In the genomic region with DNA sequence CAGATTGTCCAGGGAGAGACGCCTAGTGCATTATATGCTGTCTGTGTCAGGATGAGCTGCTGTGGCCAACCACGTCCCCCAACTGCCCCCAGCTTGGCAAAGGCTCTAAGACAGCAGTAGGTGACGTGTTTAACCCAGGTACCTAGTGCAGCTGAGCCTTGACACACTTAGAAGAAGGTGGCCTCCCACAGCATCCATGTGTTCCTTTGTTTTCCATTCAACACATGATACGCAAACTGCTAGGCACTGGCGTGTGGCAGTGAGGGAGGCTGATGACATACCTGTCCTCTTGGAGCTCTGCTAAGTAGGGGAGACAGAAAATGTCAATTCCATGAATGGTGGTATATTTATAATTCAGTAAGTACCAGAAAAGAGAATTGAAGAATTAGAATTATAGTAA, we compare ENCODE assay signal across 22 cellular contexts.
DNase-seq lines count a peak whose midpoint lies in the region; ATAC-seq, FAIRE-seq and TF ChIP-seq lines count a peak whose summit lies in the region.
"Had no signal": no experiment of that assay in that cellular context is flagged by ENCODE, and none has a peak within 500 bp of the region (broad histone marks: within the 10 kb centered on the region; RNA-seq: fewer than 3 reads in every experiment).

No MANE protein-coding gene starts in this region.

- no peak overlapping the region for H2BK15ac ChIP-seq in neuronal stem cell (ENCODE audit: low read length)

- H3K27ac Mint-ChIP-seq in chondrocyte (ENCODE audit: unreplicated experiment), result peak overlapping the region; percentile 68
- H3K27ac Mint-ChIP-seq: CD4-positive, alpha-beta T cell; HFFc6 had no signal

- H3K4me3 Mint-ChIP-seq in chondrocyte (ENCODE audit: unreplicated experiment), result no peak overlapping the region
- H3K4me3 Mint-ChIP-seq: CD4-positive, alpha-beta T cell; HFFc6 had no signal

- no peak overlapping the region for H2BK5ac ChIP-seq in neuronal stem cell (ENCODE audit: low read length)

- no peak overlapping the region for H3K4me3 ChIP-seq in left ventricle myocardium inferior
- H3K4me3 ChIP-seq in neuronal stem cell (ENCODE audit: low read length in 2 of 2), result peak overlapping the region in 1 of 2 donors; percentile 35
- no peak overlapping the region for H3K4me3 ChIP-seq in foreskin fibroblast (ENCODE audit: low read depth in 1 of 2, low read length in 2 of 2)
- no peak overlapping the region for H3K4me3 ChIP-seq in vagina
- H3K4me3 ChIP-seq: BLaER1 had no signal

- no peak overlapping the region for H2BK12ac ChIP-seq in neuronal stem cell (ENCODE audit: low read length)

- no peaks in the 10 kb centered on the region for H3K9me3 ChIP-seq in left ventricle myocardium inferior (replicated peaks)
- no peaks in the 10 kb centered on the region for H3K9me3 ChIP-seq in neuronal stem cell (replicated peaks in 1 of 2; ENCODE audit: control insufficient read depth in 2 of 2, insufficient read depth in 1 of 2, low read depth in 1 of 2, low read length in 2 of 2)
- no peaks in the 10 kb centered on the region for H3K9me3 ChIP-seq in vagina
- H3K9me3 ChIP-seq: BLaER1 had no signal

- no peak overlapping the region for H3K23ac ChIP-seq in neuronal stem cell (ENCODE audit: low read depth, low read length, poor library complexity)

- H3K4ac ChIP-seq in neuronal stem cell (ENCODE audit: low read length), result no peak overlapping the region

- no peak overlapping the region for H3K18ac ChIP-seq in neuronal stem cell (ENCODE audit: low read length)

- TF ChIP-seq CTCF in left ventricle myocardium inferior (IDR thresholded peaks at IDR 0.05; ENCODE audit: borderline replicate concordance) (no peak), chondrocyte (IDR thresholded peaks at IDR 0.05) (no peak), foreskin fibroblast (IDR thresholded peaks at IDR 0.05; ENCODE audit: low read depth, low read length) (no peak), vagina (IDR thresholded peaks at IDR 0.05) (no peak), D721Med (IDR thresholded peaks at IDR 0.05; ENCODE audit: insufficient read depth, missing control alignments) (no peak)

- no peaks in the 10 kb centered on the region for H3K27me3 Mint-ChIP-seq in chondrocyte (ENCODE audit: low read depth)
- H3K27me3 Mint-ChIP-seq: CD4-positive, alpha-beta T cell had no signal

- ATAC-seq in Right ventricle myocardium inferior (no peak), HG02885 (IDR thresholded peaks at IDR 0.05; ENCODE audit: poor library complexity, unreplicated experiment) (no peak)

- no peak overlapping the region for H4K8ac ChIP-seq in neuronal stem cell (ENCODE audit: low read depth, low read length)

- H3K4me1 ChIP-seq in left ventricle myocardium inferior (peaks cover 75% of the 10 kb centered on the region), neuronal stem cell (ENCODE audit: control insufficient read depth in 2 of 2, insufficient read depth in 1 of 2, low read depth in 1 of 2, low read length in 2 of 2) (peaks cover 0 to 4% of the 10 kb centered on the region in 2 donors), vagina (peaks cover 23% of the 10 kb centered on the region)
- H3K4me1 ChIP-seq: BLaER1 had no signal

- no peak for FAIRE-seq in D721Med (lab: Jason Lieb, UNC)
- FAIRE-seq: GM12892 had no signal

- TF ChIP-seq POLR2A in vagina (IDR thresholded peaks at IDR 0.05), result no peak

- no peak overlapping the region for H4K91ac ChIP-seq in neuronal stem cell (ENCODE audit: low read depth, low read length, poor library complexity)

- H3K14ac ChIP-seq in neuronal stem cell (ENCODE audit: low read length), result no peak overlapping the region

- intact Hi-C loops in left ventricle myocardium inferior (cut with micrococcal nuclease), result no loop called here
- intact Hi-C loops in Right ventricle myocardium inferior (cut with DNase I), result no loop called here
- intact Hi-C loops in vagina (cut with DNase I), result no loop called here

- H2AK5ac ChIP-seq in neuronal stem cell (ENCODE audit: low read depth, low read length), result no peak overlapping the region

- H3K27me3 ChIP-seq in left ventricle myocardium inferior (ENCODE audit: low read depth) (no peaks in the 10 kb centered on the region), neuronal stem cell (ENCODE audit: control insufficient read depth in 3 of 3, insufficient read depth in 3 of 3, low read depth in 1 of 3, low read length in 3 of 3) (no peaks in the 10 kb centered on the region), vagina (no peaks in the 10 kb centered on the region)
- H3K27me3 ChIP-seq: BLaER1 had no signal

- H2BK120ac ChIP-seq in neuronal stem cell (ENCODE audit: low read depth, low read length), result no peak overlapping the region

- H3K9me3 Mint-ChIP-seq in chondrocyte (ENCODE audit: low read depth), result no peaks in the 10 kb centered on the region
- H3K9me3 Mint-ChIP-seq: CD4-positive, alpha-beta T cell; HFFc6 had no signal

- no peaks in the 10 kb centered on the region for H3K36me3 Mint-ChIP-seq in chondrocyte (ENCODE audit: low read depth)

- peaks cover 56% of the 10 kb centered on the region for H3K4me1 Mint-ChIP-seq in chondrocyte (ENCODE audit: low read depth)

- H3K27ac ChIP-seq in left ventricle myocardium inferior (replicated peaks) (peak overlapping the region; percentile 4), neuronal stem cell (replicated peaks; ENCODE audit: low read length) (no peak overlapping the region), vagina (no peak overlapping the region)
- H3K27ac ChIP-seq: BLaER1, HL-60 had no signal

- peak overlapping the region; percentile 17 for H3K9ac ChIP-seq in neuronal stem cell (ENCODE audit: low read depth, low read length, poor library complexity)
- H3K9ac ChIP-seq: BLaER1 had no signal

- DNase-seq in left ventricle myocardium inferior, result no peak
- DNase-seq in Right ventricle myocardium inferior (ENCODE audit: missing footprints), result no peak
- no peak for DNase-seq in chondrocyte (ENCODE audit: low spot score)
- DNase-seq in neuronal stem cell (ENCODE audit: low spot score), result no peak
- DNase-seq in foreskin fibroblast, result no peak
- no peak for DNase-seq in vagina (ENCODE audit: extremely low spot score in 2 of 2)
- no peak for DNase-seq in D721Med (ENCODE audit: insufficient read length, low spot score)
- DNase-seq: 8988T; AML-193; Calu3; CD4-positive, alpha-beta T cell; DMS153; DMS79 treated with DMSO at 0.1 percent for 48 hours; EL; GDM1; GOT3; HCEC 1CT; HFFc6 had no signal

- no peaks in the 10 kb centered on the region for H3K36me3 ChIP-seq in left ventricle myocardium inferior
- no peaks in the 10 kb centered on the region for H3K36me3 ChIP-seq in neuronal stem cell (replicated peaks in 1 of 2; ENCODE audit: control insufficient read depth in 2 of 2, insufficient read depth in 2 of 2, low read length in 2 of 2)
- H3K36me3 ChIP-seq in vagina, result no peaks in the 10 kb centered on the region
- H3K36me3 ChIP-seq: BLaER1 had no signal

- WGBS in neuronal stem cell (ENCODE audit: extremely low coverage in 2 of 2, insufficient read length in 2 of 2, insufficient replicate concordance in 1 of 2), 2 donors, result no CpG with 5 or more reads among the region's 5 CpGs

- no peak overlapping the region for H2AFZ ChIP-seq in neuronal stem cell (ENCODE audit: low read length)

- no peak overlapping the region for H3K4me2 ChIP-seq in neuronal stem cell (ENCODE audit: insufficient read depth, low read length, poor library complexity, severe bottlenecking)
- H3K4me2 ChIP-seq: BLaER1 had no signal

- H3K79me1 ChIP-seq in neuronal stem cell (ENCODE audit: low read depth, low read length), result no peaks in the 10 kb centered on the region
